8 cellular contexts compared by ENCODE assay signal in the genomic region with DNA sequence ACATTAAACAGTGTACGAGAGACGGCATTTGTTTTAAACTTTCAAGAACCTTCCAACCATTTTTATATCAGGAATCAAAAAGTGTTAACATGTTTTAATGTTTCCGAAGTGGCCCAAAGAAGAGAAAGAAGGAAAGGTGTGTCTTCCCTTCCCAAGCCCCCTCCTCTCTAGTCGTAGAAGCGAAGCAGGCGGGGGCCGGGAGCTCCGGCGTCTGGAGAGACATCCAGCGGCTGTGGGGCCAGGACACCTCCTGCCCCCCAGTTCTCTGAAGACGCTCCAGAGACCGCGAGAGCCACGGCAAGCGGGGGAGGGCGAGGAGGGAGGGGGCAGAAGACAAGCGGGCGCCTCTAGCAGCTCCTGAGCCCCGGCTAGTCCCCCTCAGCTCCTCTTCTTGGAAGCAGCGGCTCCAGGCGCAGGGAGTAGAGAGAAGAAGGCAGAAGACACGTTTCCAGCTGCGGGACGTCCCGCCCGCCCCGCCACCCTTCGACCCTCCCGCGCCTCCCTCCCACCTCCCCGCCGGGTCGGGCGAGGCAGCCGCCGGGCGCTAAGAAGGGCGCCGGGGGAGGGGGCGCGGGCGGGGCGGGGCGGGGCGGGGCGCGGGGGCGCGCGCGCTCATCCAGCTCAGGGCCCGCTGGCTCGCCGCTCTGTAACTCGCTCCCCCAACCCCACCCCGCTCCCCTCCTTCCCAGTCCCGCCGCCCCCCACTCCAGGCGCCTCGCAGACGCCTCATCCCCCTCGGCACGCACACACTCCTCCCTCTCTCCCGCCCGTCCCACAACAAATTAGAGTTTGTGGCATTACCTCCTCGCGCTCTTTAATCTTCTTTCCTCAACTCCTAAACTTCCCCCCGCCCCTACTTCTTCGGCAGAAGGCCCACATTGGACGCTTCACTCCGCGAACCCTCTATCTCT. TPM values are rescaled to one million over a fixed set of nuclear protein-coding genes. Genes with fewer than 3 reads are reported as not detected.
DNase-seq lines count a peak whose midpoint lies in the region; ATAC-seq and TF ChIP-seq lines count a peak whose summit lies in the region.

Gene ZBTB20, minus strand, starts transcription at position 871 of the 911 bp plus-strand sequence.

- no peaks in the 10 kb centered on the region for H3K36me3 ChIP-seq in spleen

- H3K27me3 Mint-ChIP-seq in immature natural killer cell (ENCODE audit: low read depth in 3 of 3), result peaks cover 14 to 23% (median 17%) of the 10 kb centered on the region in 3 donors

- ATAC-seq in HG02610 (IDR thresholded peaks at IDR 0.05; ENCODE audit: unreplicated experiment) (peak; percentile 23), HG03378 (IDR thresholded peaks at IDR 0.05; ENCODE audit: unreplicated experiment) (no peak)

- no peaks in the 10 kb centered on the region for H3K36me3 Mint-ChIP-seq in immature natural killer cell

- peak within 1 kb of the TSS; percentile 94 for H3K27ac ChIP-seq in VCaP
- peak within 1 kb of the TSS; percentile 91 to 99 (median 98) for H3K27ac ChIP-seq in spleen

- DNase-seq in NCI-H146 treated with DMSO at 0.1 percent for 48 hours (lab: John Stamatoyannopoulos, UW; ENCODE audit: unreplicated experiment) (peak; percentile 71), T47D (ENCODE audit: low read depth in 1 of 2, low spot score in 1 of 2) (peak; percentile 67 to 95), immature natural killer cell (peak; percentile 66 to 67 (median 67)), spleen (peak; percentile 95)

- TF ChIP-seq POLR2A in spleen (IDR thresholded peaks at IDR 0.05), result peak in 1 of 3 donors; percentile 57

- H3K9me3 Mint-ChIP-seq in immature natural killer cell, result no peaks in the 10 kb centered on the region

- intact Hi-C loops in spleen (cut with DNase I; ENCODE audit: low total_unique reads), result no loop called here

- H3K4me1 Mint-ChIP-seq in immature natural killer cell, result peaks cover 22 to 30% of the 10 kb centered on the region in 2 donors

- peaks cover 6 to 44% (median 27%) of the 10 kb centered on the region in 6 donors for H3K4me1 ChIP-seq in spleen

- H3K27me3 ChIP-seq in spleen (replicated peaks in 1 of 7), result no peaks in the 10 kb centered on the region

- peaks cover 0 to 5% (median 0%) of the 10 kb centered on the region in 8 donors for H3K9me3 ChIP-seq in spleen

- WGBS in spleen, 5 donors, result 0 to 1% (median 1%) methylated on average over 42 to 68 of the region's 72 CpGs

- TF ChIP-seq CTCF in GM12875 (IDR thresholded peaks at IDR 0.05; ENCODE audit: borderline replicate concordance, insufficient read depth, low read depth, low read length), result no peak
- TF ChIP-seq CTCF in VCaP (conservative IDR thresholded peaks at IDR 0.05), result no peak
- TF ChIP-seq CTCF in spleen (IDR thresholded peaks at IDR 0.05 in 8 of 11, conservative IDR thresholded peaks at IDR 0.05 in 3 of 11), result no peak

- H3K27ac Mint-ChIP-seq in immature natural killer cell, result peak within 1 kb of the TSS; percentile 96 to 99 (median 99)

- H3K4me3 Mint-ChIP-seq in immature natural killer cell, result peak within 1 kb of the TSS; percentile 91 to 98 (median 95)

- peak within 1 kb of the TSS; percentile 98 for H3K4me3 ChIP-seq in GM12875 (ENCODE audit: low read depth, low read length)
- H3K4me3 ChIP-seq in spleen, result peak within 1 kb of the TSS; percentile 50 to 84 (median 65)

- in situ Hi-C loops in T47D (cut with HindIII; ENCODE audit: low pct_unique_long_range_greater_than_20kb, low sequenced_read_pairs), result no loop called here

RNA-seq across cellular contexts. Expression of gene ZBTB20, which starts in this region (rescaled TPM):
- polyA plus RNA-seq in immature natural killer cell (10 to 100 TPM in 2 of 3 donors, 1 to 10 TPM in 1; 7.2 to 21.3 (median 16.5) TPM), spleen (1 to 10 TPM in 1 of 3 donors, under 1 TPM in 2; 0.32 to 2.6 (median 0.72) TPM)
- total RNA-seq in spleen, result 10 to 100 TPM; 55.5 to 89.7 (median 78.8) TPM
